Comparison of ENCODE assay signal across 1 cellular context in the genomic region with DNA sequence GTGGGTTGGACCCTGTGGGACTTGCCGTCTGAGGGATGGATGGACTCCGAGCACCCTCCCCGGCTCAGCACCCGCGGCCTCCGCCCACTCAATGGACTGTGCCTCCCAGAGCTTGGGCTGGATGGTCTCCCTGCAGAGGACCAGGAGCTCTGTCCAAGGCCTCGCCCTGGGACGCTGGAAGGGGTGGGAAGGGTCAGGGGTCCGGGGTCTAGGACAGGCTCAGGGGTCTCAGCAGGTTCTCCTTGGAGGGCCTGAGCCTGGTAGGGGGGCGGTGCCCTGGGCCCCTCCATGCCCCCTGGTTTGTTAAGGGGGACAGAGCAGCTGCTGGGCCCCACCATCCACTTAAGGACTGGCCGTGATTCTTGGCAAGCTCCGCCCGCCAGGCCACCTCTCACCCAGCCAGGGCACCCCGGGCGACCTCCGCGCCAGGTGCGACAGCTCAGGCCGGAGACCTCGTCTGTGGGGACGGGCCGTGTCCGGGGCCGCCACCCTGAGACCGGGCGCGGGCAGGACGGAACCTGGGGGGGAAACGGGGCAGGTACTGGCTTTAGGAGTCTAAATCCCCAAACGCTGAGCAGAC.
A peak's percentile ranks its signal among the peaks of the same experiment; 100 is the strongest.
TF ChIP-seq lines count a peak whose summit lies in the region.

No MANE protein-coding gene starts in this region.

TF ChIP-seq in HepG2, 621 proteins besides CTCF, POLR2A, EP300 and RAD21 (continued from another document and continues in another):
- TF ChIP-seq, protein P1, sequence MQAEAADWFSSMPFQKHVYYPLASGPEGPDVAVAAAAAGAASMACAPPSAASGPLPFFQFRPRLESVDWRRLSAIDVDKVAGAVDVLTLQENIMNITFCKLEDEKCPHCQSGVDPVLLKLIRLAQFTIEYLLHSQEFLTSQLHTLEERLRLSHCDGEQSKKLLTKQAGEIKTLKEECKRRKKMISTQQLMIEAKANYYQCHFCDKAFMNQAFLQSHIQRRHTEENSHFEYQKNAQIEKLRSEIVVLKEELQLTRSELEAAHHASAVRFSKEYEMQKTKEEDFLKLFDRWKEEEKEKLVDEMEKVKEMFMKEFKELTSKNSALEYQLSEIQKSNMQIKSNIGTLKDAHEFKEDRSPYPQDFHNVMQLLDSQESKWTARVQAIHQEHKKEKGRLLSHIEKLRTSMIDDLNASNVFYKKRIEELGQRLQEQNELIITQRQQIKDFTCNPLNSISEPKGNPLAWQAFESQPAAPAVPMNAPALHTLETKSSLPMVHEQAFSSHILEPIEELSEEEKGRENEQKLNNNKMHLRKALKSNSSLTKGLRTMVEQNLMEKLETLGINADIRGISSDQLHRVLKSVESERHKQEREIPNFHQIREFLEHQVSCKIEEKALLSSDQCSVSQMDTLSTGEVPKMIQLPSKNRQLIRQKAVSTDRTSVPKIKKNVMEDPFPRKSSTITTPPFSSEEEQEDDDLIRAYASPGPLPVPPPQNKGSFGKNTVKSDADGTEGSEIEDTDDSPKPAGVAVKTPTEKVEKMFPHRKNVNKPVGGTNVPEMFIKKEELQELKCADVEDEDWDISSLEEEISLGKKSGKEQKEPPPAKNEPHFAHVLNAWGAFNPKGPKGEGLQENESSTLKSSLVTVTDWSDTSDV (CRISPR knock-in tag; IDR thresholded peaks at IDR 0.05) = no peak
- TF ChIP-seq RORA (CRISPR knock-in tag; IDR thresholded peaks at IDR 0.05) (no peak), NONO (IDR thresholded peaks at IDR 0.05) (no peak), NONO (CRISPR knock-in tag; conservative IDR thresholded peaks at IDR 0.05) (0 out of 2 replicates have a peak, but pooled peaks have one; percentile 34), ZNF446 (CRISPR knock-in tag; IDR thresholded peaks at IDR 0.05) (no peak; the same call in 1 of the 2 replicates), HDAC1 (CRISPR knock-in tag; IDR thresholded peaks at IDR 0.05) (peak; percentile 27), ZNF274 (CRISPR knock-in tag; IDR thresholded peaks at IDR 0.05) (no peak), MBNL3 (CRISPR knock-in tag; conservative IDR thresholded peaks at IDR 0.05) (no peak), ZC3H13 (CRISPR knock-in tag; IDR thresholded peaks at IDR 0.05) (0 out of 2 replicates have a peak, but pooled peaks have one; percentile 31), MTA1 (CRISPR knock-in tag; IDR thresholded peaks at IDR 0.05; ENCODE audit: borderline replicate concordance) (peak; percentile 53; the same call in 1 of the 2 replicates), XBP1 (CRISPR knock-in tag; IDR thresholded peaks at IDR 0.05) (no peak), KDM4B (CRISPR knock-in tag; IDR thresholded peaks at IDR 0.05) (no peak), ZNF674 (CRISPR knock-in tag; IDR thresholded peaks at IDR 0.05; ENCODE audit: low read depth) (0 out of 2 replicates have a peak, but pooled peaks have one; percentile 37), ZNF337 (CRISPR knock-in tag; IDR thresholded peaks at IDR 0.05; ENCODE audit: borderline replicate concordance, low read depth) (no peak), SRY (CRISPR knock-in tag; IDR thresholded peaks at IDR 0.05) (no peak), ZFP1 (CRISPR knock-in tag; IDR thresholded peaks at IDR 0.05) (no peak), ZNF766 (CRISPR knock-in tag; IDR thresholded peaks at IDR 0.05; ENCODE audit: borderline replicate concordance) (no peak), FOSL2 (CRISPR knock-in tag; IDR thresholded peaks at IDR 0.05) (no peak), ZNF124 (CRISPR knock-in tag; IDR thresholded peaks at IDR 0.05) (no peak), ZNF709 (CRISPR knock-in tag; IDR thresholded peaks at IDR 0.05) (no peak), WIZ (CRISPR knock-in tag; IDR thresholded peaks at IDR 0.05) (no peak), SMAD1 (CRISPR knock-in tag; IDR thresholded peaks at IDR 0.05; ENCODE audit: borderline replicate concordance, low read depth) (no peak), ZNF552 (CRISPR knock-in tag; IDR thresholded peaks at IDR 0.05; ENCODE audit: borderline replicate concordance) (no peak), ZNF737 (CRISPR knock-in tag; IDR thresholded peaks at IDR 0.05; ENCODE audit: borderline replicate concordance) (no peak), TCF12 (IDR thresholded peaks at IDR 0.05) (no peak), TCF12 (CRISPR knock-in tag; IDR thresholded peaks at IDR 0.05) (0 out of 2 replicates have a peak, but pooled peaks have one; percentile 8), SRF (IDR thresholded peaks at IDR 0.05; ENCODE audit: low read depth, low read length) (no peak), RFXAP (CRISPR knock-in tag; IDR thresholded peaks at IDR 0.05; ENCODE audit: borderline replicate concordance) (no peak), ZNF484 (CRISPR knock-in tag; IDR thresholded peaks at IDR 0.05; ENCODE audit: borderline replicate concordance, low read depth) (no peak), KLF11 (CRISPR knock-in tag; IDR thresholded peaks at IDR 0.05) (no peak)
- TF ChIP-seq, protein P2, sequence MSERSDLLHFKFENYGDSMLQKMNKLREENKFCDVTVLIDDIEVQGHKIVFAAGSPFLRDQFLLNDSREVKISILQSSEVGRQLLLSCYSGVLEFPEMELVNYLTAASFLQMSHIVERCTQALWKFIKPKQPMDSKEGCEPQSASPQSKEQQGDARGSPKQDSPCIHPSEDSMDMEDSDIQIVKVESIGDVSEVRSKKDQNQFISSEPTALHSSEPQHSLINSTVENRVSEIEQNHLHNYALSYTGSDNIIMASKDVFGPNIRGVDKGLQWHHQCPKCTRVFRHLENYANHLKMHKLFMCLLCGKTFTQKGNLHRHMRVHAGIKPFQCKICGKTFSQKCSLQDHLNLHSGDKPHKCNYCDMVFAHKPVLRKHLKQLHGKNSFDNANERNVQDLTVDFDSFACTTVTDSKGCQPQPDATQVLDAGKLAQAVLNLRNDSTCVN (CRISPR knock-in tag; IDR thresholded peaks at IDR 0.05; ENCODE audit: borderline replicate concordance) = no peak
- TF ChIP-seq, protein P3, sequence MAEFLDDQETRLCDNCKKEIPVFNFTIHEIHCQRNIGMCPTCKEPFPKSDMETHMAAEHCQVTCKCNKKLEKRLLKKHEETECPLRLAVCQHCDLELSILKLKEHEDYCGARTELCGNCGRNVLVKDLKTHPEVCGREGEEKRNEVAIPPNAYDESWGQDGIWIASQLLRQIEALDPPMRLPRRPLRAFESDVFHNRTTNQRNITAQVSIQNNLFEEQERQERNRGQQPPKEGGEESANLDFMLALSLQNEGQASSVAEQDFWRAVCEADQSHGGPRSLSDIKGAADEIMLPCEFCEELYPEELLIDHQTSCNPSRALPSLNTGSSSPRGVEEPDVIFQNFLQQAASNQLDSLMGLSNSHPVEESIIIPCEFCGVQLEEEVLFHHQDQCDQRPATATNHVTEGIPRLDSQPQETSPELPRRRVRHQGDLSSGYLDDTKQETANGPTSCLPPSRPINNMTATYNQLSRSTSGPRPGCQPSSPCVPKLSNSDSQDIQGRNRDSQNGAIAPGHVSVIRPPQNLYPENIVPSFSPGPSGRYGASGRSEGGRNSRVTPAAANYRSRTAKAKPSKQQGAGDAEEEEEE (CRISPR knock-in tag; IDR thresholded peaks at IDR 0.05; ENCODE audit: borderline replicate concordance) = no peak
- TF ChIP-seq, protein P4, sequence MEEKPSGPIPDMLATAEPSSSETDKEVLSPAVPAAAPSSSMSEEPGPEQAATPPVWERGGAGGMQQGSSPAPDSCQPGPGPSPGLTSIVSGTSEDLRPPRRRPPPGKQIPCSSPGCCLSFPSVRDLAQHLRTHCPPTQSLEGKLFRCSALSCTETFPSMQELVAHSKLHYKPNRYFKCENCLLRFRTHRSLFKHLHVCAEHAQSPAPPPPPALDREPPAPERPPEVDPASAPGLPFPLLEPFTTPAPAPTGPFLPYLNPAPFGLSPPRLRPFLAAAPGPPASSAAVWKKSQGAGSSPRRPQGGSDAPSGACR (CRISPR knock-in tag; IDR thresholded peaks at IDR 0.05) = no peak; the same call in 1 of the 2 replicates
- TF ChIP-seq, protein P5, sequence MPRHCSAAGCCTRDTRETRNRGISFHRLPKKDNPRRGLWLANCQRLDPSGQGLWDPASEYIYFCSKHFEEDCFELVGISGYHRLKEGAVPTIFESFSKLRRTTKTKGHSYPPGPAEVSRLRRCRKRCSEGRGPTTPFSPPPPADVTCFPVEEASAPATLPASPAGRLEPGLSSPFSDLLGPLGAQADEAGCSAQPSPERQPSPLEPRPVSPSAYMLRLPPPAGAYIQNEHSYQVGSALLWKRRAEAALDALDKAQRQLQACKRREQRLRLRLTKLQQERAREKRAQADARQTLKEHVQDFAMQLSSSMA (CRISPR knock-in tag; IDR thresholded peaks at IDR 0.05) = no peak
- TF ChIP-seq, protein P6, sequence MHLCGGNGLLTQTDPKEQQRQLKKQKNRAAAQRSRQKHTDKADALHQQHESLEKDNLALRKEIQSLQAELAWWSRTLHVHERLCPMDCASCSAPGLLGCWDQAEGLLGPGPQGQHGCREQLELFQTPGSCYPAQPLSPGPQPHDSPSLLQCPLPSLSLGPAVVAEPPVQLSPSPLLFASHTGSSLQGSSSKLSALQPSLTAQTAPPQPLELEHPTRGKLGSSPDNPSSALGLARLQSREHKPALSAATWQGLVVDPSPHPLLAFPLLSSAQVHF (CRISPR knock-in tag; IDR thresholded peaks at IDR 0.05) = no peak
- TF ChIP-seq, protein P7, sequence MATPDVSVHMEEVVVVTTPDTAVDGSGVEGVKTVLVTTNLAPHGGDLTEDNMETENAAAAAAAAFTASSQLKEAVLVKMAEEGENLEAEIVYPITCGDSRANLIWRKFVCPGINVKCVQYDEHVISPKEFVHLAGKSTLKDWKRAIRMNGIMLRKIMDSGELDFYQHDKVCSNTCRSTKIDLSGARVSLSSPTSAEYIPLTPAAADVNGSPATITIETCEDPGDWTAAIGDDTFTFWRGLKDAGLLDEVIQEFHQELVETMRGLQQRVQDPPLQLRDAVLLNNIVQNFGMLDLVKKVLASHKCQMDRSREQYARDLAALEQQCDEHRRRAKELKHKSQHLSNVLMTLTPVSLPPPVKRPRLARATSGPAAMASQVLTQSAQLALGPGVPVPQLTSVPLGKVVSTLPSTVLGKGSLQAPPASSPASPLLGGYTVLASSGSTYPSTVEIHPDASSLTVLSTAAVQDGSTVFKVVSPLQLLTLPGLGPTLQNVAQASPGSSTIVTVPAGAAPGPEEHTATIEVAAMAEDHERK (CRISPR knock-in tag; IDR thresholded peaks at IDR 0.05; ENCODE audit: low read depth) = no peak
- TF ChIP-seq, protein P8, sequence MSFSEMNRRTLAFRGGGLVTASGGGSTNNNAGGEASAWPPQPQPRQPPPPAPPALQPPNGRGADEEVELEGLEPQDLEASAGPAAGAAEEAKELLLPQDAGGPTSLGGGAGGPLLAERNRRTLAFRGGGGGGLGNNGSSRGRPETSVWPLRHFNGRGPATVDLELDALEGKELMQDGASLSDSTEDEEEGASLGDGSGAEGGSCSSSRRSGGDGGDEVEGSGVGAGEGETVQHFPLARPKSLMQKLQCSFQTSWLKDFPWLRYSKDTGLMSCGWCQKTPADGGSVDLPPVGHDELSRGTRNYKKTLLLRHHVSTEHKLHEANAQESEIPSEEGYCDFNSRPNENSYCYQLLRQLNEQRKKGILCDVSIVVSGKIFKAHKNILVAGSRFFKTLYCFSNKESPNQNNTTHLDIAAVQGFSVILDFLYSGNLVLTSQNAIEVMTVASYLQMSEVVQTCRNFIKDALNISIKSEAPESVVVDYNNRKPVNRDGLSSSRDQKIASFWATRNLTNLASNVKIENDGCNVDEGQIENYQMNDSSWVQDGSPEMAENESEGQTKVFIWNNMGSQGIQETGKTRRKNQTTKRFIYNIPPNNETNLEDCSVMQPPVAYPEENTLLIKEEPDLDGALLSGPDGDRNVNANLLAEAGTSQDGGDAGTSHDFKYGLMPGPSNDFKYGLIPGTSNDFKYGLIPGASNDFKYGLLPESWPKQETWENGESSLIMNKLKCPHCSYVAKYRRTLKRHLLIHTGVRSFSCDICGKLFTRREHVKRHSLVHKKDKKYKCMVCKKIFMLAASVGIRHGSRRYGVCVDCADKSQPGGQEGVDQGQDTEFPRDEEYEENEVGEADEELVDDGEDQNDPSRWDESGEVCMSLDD (CRISPR knock-in tag; IDR thresholded peaks at IDR 0.05; ENCODE audit: borderline replicate concordance) = no peak
- TF ChIP-seq, protein P9, sequence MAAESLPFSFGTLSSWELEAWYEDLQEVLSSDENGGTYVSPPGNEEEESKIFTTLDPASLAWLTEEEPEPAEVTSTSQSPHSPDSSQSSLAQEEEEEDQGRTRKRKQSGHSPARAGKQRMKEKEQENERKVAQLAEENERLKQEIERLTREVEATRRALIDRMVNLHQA (CRISPR knock-in tag; IDR thresholded peaks at IDR 0.05) = no peak
- TF ChIP-seq, protein P10, sequence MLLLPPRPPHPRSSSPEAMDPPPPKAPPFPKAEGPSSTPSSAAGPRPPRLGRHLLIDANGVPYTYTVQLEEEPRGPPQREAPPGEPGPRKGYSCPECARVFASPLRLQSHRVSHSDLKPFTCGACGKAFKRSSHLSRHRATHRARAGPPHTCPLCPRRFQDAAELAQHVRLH (CRISPR knock-in tag; IDR thresholded peaks at IDR 0.05; ENCODE audit: borderline replicate concordance, low read depth) = no peak
- TF ChIP-seq, protein P11, sequence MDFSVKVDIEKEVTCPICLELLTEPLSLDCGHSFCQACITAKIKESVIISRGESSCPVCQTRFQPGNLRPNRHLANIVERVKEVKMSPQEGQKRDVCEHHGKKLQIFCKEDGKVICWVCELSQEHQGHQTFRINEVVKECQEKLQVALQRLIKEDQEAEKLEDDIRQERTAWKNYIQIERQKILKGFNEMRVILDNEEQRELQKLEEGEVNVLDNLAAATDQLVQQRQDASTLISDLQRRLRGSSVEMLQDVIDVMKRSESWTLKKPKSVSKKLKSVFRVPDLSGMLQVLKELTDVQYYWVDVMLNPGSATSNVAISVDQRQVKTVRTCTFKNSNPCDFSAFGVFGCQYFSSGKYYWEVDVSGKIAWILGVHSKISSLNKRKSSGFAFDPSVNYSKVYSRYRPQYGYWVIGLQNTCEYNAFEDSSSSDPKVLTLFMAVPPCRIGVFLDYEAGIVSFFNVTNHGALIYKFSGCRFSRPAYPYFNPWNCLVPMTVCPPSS (IDR thresholded peaks at IDR 0.05) = no peak
- TF ChIP-seq, protein P12, sequence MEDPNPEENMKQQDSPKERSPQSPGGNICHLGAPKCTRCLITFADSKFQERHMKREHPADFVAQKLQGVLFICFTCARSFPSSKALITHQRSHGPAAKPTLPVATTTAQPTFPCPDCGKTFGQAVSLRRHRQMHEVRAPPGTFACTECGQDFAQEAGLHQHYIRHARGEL (CRISPR knock-in tag; IDR thresholded peaks at IDR 0.05) = no peak
- TF ChIP-seq, protein P13, sequence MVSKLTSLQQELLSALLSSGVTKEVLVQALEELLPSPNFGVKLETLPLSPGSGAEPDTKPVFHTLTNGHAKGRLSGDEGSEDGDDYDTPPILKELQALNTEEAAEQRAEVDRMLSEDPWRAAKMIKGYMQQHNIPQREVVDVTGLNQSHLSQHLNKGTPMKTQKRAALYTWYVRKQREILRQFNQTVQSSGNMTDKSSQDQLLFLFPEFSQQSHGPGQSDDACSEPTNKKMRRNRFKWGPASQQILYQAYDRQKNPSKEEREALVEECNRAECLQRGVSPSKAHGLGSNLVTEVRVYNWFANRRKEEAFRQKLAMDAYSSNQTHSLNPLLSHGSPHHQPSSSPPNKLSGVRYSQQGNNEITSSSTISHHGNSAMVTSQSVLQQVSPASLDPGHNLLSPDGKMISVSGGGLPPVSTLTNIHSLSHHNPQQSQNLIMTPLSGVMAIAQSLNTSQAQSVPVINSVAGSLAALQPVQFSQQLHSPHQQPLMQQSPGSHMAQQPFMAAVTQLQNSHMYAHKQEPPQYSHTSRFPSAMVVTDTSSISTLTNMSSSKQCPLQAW (CRISPR knock-in tag; IDR thresholded peaks at IDR 0.05) = peak; percentile 83
